ENCODE assay signal across 22 cellular contexts in genomic region chr13:83386609-83387008, GRCh38.
"Had no signal": no experiment of that assay in that cellular context is flagged by ENCODE, and none has a peak within 500 bp of the region (broad histone marks: within the 10 kb centered on the region; RNA-seq: fewer than 3 reads in every experiment).

No MANE protein-coding gene starts in this region.

- DNase-seq: KBM-7, MV-4-11, NCI-H1048, NCI-H1105 treated with DMSO at 0.1 percent for 48 hours, NCI-H1417 treated with DMSO at 0.1 percent for 48 hours, NCI-H146, NCI-H1694 treated with DMSO at 0.1 percent for 48 hours, NCI-H2029, NCI-H2081 treated with DMSO at 0.1 percent for 48 hours, NCI-H2171, NCI-H226, NCI-H446, NCI-H510A, NCI-H524 treated with DMSO at 0.1 percent for 48 hours, NCI-H69, NCI-H774, Right ventricle myocardium superior, RPMI8226, SIG-M5 had no signal

- FAIRE-seq: RCC 7860 had no signal

- H3K9me3 ChIP-seq: SJSA1 had no signal

- H3K4me1 ChIP-seq: SJSA1 had no signal

- H3K27me3 ChIP-seq: SJSA1 had no signal

- H3K36me3 ChIP-seq: SJSA1 had no signal

- H3K27ac ChIP-seq: SJSA1, SK-N-MC had no signal

- H3K4me3 ChIP-seq: SJSA1, SK-N-MC had no signal
